12 cellular contexts compared by ENCODE assay signal in genomic region chr2:211396815-211397214, GRCh38.
DNase-seq lines count a peak whose midpoint lies in the region; ATAC-seq lines count a peak whose summit lies in the region.
"Had no signal": no experiment of that assay in that cellular context is flagged by ENCODE, and none has a peak within 500 bp of the region (broad histone marks: within the 10 kb centered on the region; RNA-seq: fewer than 3 reads in every experiment).

No MANE protein-coding gene starts in this region.

- ATAC-seq in left lobe of liver (peak; percentile 38), GM18868 (IDR thresholded peaks at IDR 0.05; ENCODE audit: unreplicated experiment) (no peak)
- ATAC-seq: effector memory CD8-positive, alpha-beta T cell had no signal

- DNase-seq in DMS153 (lab: John Stamatoyannopoulos, UW), result peak; percentile 76
- DNase-seq in NCI-H1694 treated with DMSO at 0.1 percent for 48 hours (lab: John Stamatoyannopoulos, UW), result peak; percentile 44
- DNase-seq in NCI-H748 treated with DMSO at 0.1 percent for 48 hours (lab: John Stamatoyannopoulos, UW), result peak; percentile 69
- no peak for DNase-seq in left lobe of liver (ENCODE audit: low spot score)
- DNase-seq in stimulated activated CD4-positive, alpha-beta T cell treated with anti-CD3 and anti-CD28 coated beads, Interleukin-2, amount 100 ng/mL, for 24 hours, result no peak
- DNase-seq in MV-4-11 (lab: John Stamatoyannopoulos, UW), result no peak
- no peak for DNase-seq in activated CD8-positive, alpha-beta memory T cell treated with anti-CD3 and anti-CD28 coated beads, Interleukin-2, amount 50 U/mL, for 4 hours
- DNase-seq: Caco-2; central memory CD4-positive, alpha-beta T cell; effector memory CD8-positive, alpha-beta T cell; GF-D8 had no signal

Comparison
In these comparisons a context has a peak if more than half of its experiments do, and no peak if none do; other contexts are left out.
1. DNase-seq: peak in DMS153 (single experiment), NCI-H1694 treated with DMSO at 0.1 percent for 48 hours (single experiment) and NCI-H748 treated with DMSO at 0.1 percent for 48 hours (single experiment); none in left lobe of liver (single experiment), stimulated activated CD4-positive, alpha-beta T cell treated with anti-CD3 and anti-CD28 coated beads, Interleukin-2, amount 100 ng/mL, for 24 hours (0 of 2), MV-4-11 (single experiment) and activated CD8-positive, alpha-beta memory T cell treated with anti-CD3 and anti-CD28 coated beads, Interleukin-2, amount 50 U/mL, for 4 hours (single experiment).